8 cellular contexts compared by ENCODE assay signal in the genomic region with DNA sequence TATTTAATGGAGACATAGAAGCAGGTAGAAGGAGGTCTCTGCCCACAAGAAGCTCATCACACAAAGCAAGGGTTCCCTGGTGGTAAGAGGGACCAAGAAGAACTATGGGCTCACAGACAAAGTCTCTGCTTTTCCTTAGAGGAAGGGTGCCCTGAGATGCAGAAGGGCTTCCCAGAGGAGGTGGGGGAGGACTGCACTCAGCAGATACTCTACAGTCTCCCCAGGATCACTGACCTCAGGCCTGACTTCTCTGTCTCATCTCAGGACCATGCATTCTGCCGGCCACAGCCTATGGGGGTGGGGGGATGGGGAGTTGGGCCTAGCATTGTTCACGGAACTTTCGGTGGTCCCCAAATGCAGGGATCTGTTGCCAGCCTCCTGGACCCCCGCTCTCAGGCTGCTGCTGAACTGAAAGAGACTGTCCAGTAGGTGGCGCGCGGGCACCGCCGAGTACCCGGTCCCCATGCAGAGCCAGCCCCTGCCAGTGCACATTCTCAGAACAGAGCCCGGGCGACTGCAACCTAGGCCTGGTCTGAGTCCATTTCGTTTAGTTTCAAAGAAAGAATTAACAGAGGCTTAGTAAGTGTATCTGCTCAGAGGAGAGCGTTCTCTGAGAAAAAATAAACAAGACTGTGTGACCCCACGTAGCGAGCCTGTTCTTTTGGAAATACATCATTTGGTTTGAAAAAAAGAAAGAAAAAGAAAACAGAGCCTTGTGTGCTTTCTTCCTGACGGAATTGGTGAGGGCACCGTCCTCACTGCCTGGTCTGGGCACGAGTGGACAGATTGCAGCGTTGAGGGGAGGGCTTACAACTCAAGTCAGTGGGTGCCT.
A peak's percentile ranks its signal among the peaks of the same experiment; 100 is the strongest.
DNase-seq lines count a peak whose midpoint lies in the region; ATAC-seq, FAIRE-seq and TF ChIP-seq lines count a peak whose summit lies in the region.

No MANE protein-coding gene starts in this region.

- H3K27ac ChIP-seq in upper lobe of right lung, result no peak overlapping the region

- TF ChIP-seq CTCF in fibroblast of villous mesenchyme (IDR thresholded peaks at IDR 0.05; ENCODE audit: insufficient read depth, low read depth, low read length) (peak; percentile 79), upper lobe of right lung (IDR thresholded peaks at IDR 0.05) (peak; percentile 84)

- peak; percentile 48 for DNase-seq in A172 (ENCODE audit: low spot score)
- DNase-seq in GM12892 (ENCODE audit: insufficient read length), result peak; percentile 54
- peak; percentile 38 for DNase-seq in NCI-H526 treated with DMSO at 0.1 percent for 48 hours (lab: John Stamatoyannopoulos, UW)
- peak; percentile 12 for DNase-seq in activated T-cell treated with anti-CD3 and anti-CD28 coated beads for 24 hours (ENCODE audit: low read depth)
- peak; percentile 69 for DNase-seq in fibroblast of villous mesenchyme (ENCODE audit: low read depth)
- DNase-seq in nucleus accumbens (lab: John Stamatoyannopoulos, UW), result peak in 54 of 56 donors; percentile 6 to 91 (median 64)
- peak; percentile 85 for DNase-seq in upper lobe of right lung

- H3K27me3 ChIP-seq in upper lobe of right lung, result no peaks in the 10 kb centered on the region

- H3K4me1 ChIP-seq in upper lobe of right lung, result no peaks in the 10 kb centered on the region

- peak; percentile 86 for FAIRE-seq in GM12892 (lab: Jason Lieb, UNC)

- no peak overlapping the region for H3K4me3 ChIP-seq in fibroblast of villous mesenchyme (ENCODE audit: low read depth, low read length)
- H3K4me3 ChIP-seq in upper lobe of right lung, result no peak overlapping the region

- intact Hi-C loops in upper lobe of right lung (cut with DNase I), result no loop called here

- H3K36me3 ChIP-seq in upper lobe of right lung, result no peaks in the 10 kb centered on the region

- ATAC-seq in HG03196 (IDR thresholded peaks at IDR 0.05; ENCODE audit: unreplicated experiment), result peak; percentile 76
- ATAC-seq in upper lobe of right lung, result peak; percentile 90

- H3K9me3 ChIP-seq in upper lobe of right lung, result no peaks in the 10 kb centered on the region

- no peak for TF ChIP-seq POLR2A in GM12892 (IDR thresholded peaks at IDR 0.05; ENCODE audit: low read depth, low read length)

Comparison
In these comparisons a context has a peak if more than half of its experiments do, and no peak if none do; other contexts are left out.
1. DNase-seq: peak in every context shown above with its lines; median percentile 85 in upper lobe of right lung; 69 in fibroblast of villous mesenchyme; 64 in nucleus accumbens; 54 in GM12892; 48 in A172; 38 in NCI-H526 treated with DMSO at 0.1 percent for 48 hours; 12 in activated T-cell treated with anti-CD3 and anti-CD28 coated beads for 24 hours.